26 cellular contexts compared by ENCODE assay signal in the genomic region with DNA sequence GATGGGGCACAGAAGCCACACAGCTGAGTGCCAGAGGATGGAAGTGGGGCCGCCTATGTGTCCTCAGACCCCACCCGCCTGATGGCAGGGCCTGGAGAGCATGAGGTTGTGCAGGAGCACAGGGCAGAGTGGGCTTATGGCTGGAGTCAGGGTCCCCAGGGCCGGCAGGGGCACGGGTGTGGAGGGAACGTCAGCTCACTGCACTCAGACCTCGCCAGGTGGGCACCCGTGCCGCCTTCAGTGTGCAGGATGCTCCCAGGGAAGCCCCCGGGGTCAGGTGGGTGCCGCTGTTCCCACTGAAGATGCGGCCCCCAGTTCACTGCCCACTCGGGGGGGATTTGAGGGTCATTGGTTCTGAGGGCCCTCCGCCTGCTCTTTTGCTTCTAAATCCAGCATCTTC.
"Had no signal": no experiment of that assay in that cellular context is flagged by ENCODE, and none has a peak within 500 bp of the region (broad histone marks: within the 10 kb centered on the region; RNA-seq: fewer than 3 reads in every experiment).

No MANE protein-coding gene starts in this region.

- ATAC-seq: left cardiac atrium; left lobe of liver; lower lobe of right lung; naive thymus-derived CD8-positive, alpha-beta T cell; stimulated activated effector memory CD8-positive, alpha-beta T cell treated with anti-CD3 and anti-CD28 coated beads, Interleukin-12 subunit alpha, Interleukin-12 subunit beta, amount 100 ng/mL, for 72 hours had no signal

- H3K4me3 ChIP-seq: hepatocyte, lower lobe of right lung, neural progenitor cell, ovary, right atrium auricular region, sigmoid colon, spleen, stomach, testis, thyroid gland, transverse colon, upper lobe of left lung, vagina had no signal

- H3K9me3 Mint-ChIP-seq: naive thymus-derived CD8-positive, alpha-beta T cell; nephron; neural progenitor cell; stimulated activated effector memory CD8-positive, alpha-beta T cell treated with anti-CD3 and anti-CD28 coated beads, Interleukin-12 subunit alpha, Interleukin-12 subunit beta, amount 100 ng/mL, for 72 hours had no signal

- H3K4me2 ChIP-seq: hepatocyte, neural progenitor cell had no signal

- H3K4me3 Mint-ChIP-seq: naive thymus-derived CD8-positive, alpha-beta T cell; stimulated activated effector memory CD8-positive, alpha-beta T cell treated with anti-CD3 and anti-CD28 coated beads, Interleukin-12 subunit alpha, Interleukin-12 subunit beta, amount 100 ng/mL, for 72 hours had no signal

- H3K9me3 ChIP-seq: lower lobe of right lung, ovary, right atrium auricular region, sigmoid colon, spleen, stomach, testis, thyroid gland, transverse colon, upper lobe of left lung, vagina had no signal

- H3K36me3 Mint-ChIP-seq: naive thymus-derived CD8-positive, alpha-beta T cell; neural progenitor cell had no signal

- DNase-seq: kidney glomerular epithelial cell; left cardiac atrium; lower lobe of right lung; mammary epithelial cell; mesenchymal stem cell; naive thymus-derived CD8-positive, alpha-beta T cell; ovary; sigmoid colon; small intestine; spleen; stimulated activated CD4-positive, alpha-beta T cell treated with anti-CD3 and anti-CD28 coated beads, Interleukin-4, amount 100 ng/mL, for 24 hours; stimulated activated naive CD4-positive, alpha-beta T cell treated with Interleukin-2 at 50 U/mL for 16 hours; stomach; testis; thyroid gland; transverse colon had no signal

- FAIRE-seq: keratinocyte, small intestine had no signal

- H3K36me3 ChIP-seq: lower lobe of right lung, neural progenitor cell, ovary, right atrium auricular region, sigmoid colon, spleen, stomach, thyroid gland, transverse colon, upper lobe of left lung, vagina had no signal

- H3K9ac ChIP-seq: neural progenitor cell had no signal

- H2AFZ ChIP-seq: hepatocyte, neural progenitor cell had no signal

- H3K4me1 Mint-ChIP-seq: nephron had no signal

- H3K27ac ChIP-seq: hepatocyte, lower lobe of right lung, neural progenitor cell, ovary, right atrium auricular region, sigmoid colon, spleen, stomach, testis, thyroid gland, transverse colon, upper lobe of left lung, vagina had no signal

- H3K27me3 ChIP-seq: ovary, testis, vagina had no signal

- H3K27ac Mint-ChIP-seq: naive thymus-derived CD8-positive, alpha-beta T cell; nephron; neural progenitor cell; progenitor cell of endocrine pancreas; stimulated activated effector memory CD8-positive, alpha-beta T cell treated with anti-CD3 and anti-CD28 coated beads, Interleukin-12 subunit alpha, Interleukin-12 subunit beta, amount 100 ng/mL, for 72 hours had no signal

- H3K79me2 ChIP-seq: hepatocyte had no signal
